Comparison of ENCODE assay signal across 33 cellular contexts in genomic region chrX:135324463-135324862, GRCh38. TPM values are rescaled to one million over a fixed set of nuclear protein-coding genes. Genes with fewer than 3 reads are reported as not detected.
"Had no signal": no experiment of that assay in that cellular context is flagged by ENCODE, and none has a peak within 500 bp of the region (broad histone marks: within the 10 kb centered on the region; RNA-seq: fewer than 3 reads in every experiment).

No MANE protein-coding gene starts in this region.

- H3K4me3 Mint-ChIP-seq: activated CD8-positive, alpha-beta T cell treated with anti-CD3 and anti-CD28 coated beads for 36 hours; activated naive CD8-positive, alpha-beta T cell treated with anti-CD3 and anti-CD28 coated beads for 36 hours; activated T-cell treated with anti-CD3 and anti-CD28 coated beads, Interleukin-2, amount 50 U/mL, for 72 hours; activated T-helper 17 cell treated with anti-CD3 and anti-CD28 coated beads, Interleukin-2, amount 50 U/mL, for 72 hours had no signal

- H3K27me3 ChIP-seq: MG63, SJCRH30 had no signal

- H3K27me3 Mint-ChIP-seq: activated CD8-positive, alpha-beta T cell treated with anti-CD3 and anti-CD28 coated beads for 36 hours; activated naive CD8-positive, alpha-beta T cell treated with anti-CD3 and anti-CD28 coated beads for 36 hours; activated T-helper 17 cell treated with anti-CD3 and anti-CD28 coated beads, Interleukin-2, amount 50 U/mL, for 72 hours had no signal

- H3K27ac ChIP-seq: SJCRH30, SK-N-MC, WERI-Rb-1 had no signal

- DNase-seq: activated CD4-positive, alpha-beta T cell treated with anti-CD3 and anti-CD28 coated beads for 1 hour; activated CD4-positive, alpha-beta T cell treated with anti-CD3 and anti-CD28 coated beads for 48 hours; activated CD4-positive, alpha-beta T cell treated with anti-CD3 and anti-CD28 coated beads, Interleukin-2, amount 50 U/mL, for 4 hours; activated CD4-positive, CD25-positive, alpha-beta regulatory T cell; activated CD8-positive, alpha-beta T cell treated with anti-CD3 and anti-CD28 coated beads for 36 hours; activated effector memory CD4-positive, alpha-beta T cell treated with anti-CD3 and anti-CD28 coated beads, Interleukin-2, amount 50 U/mL, for 16 hours; activated naive CD4-positive, alpha-beta T cell; activated naive CD4-positive, alpha-beta T cell treated with anti-CD3 and anti-CD28 coated beads, Interleukin-2, amount 50 U/mL, for 16 hours; activated naive CD8-positive, alpha-beta T cell treated with anti-CD3 and anti-CD28 coated beads for 36 hours; activated T-cell treated with anti-CD3 and anti-CD28 coated beads, Interleukin-2, amount 50 U/mL, for 1 hour; activated T-cell treated with anti-CD3 and anti-CD28 coated beads, Interleukin-2, amount 50 U/mL, for 72 hours; amniotic stem cell; aorta; MG63; NCI-H1048; NCI-H1436 treated with DMSO at 0.1 percent for 48 hours; NCI-H1694 treated with DMSO at 0.1 percent for 48 hours; NCI-H2029; NCI-H510A; NCI-H526; NCI-H748 treated with DMSO at 0.1 percent for 48 hours; NK-92 treated with Interleukin-12 subunit alpha and Interleukin-12 subunit beta, amount 100 ng/mL, for 24 hours; SHP77; SJCRH30; T1000; WERI-Rb-1 had no signal

- H3K4me1 Mint-ChIP-seq: activated naive CD8-positive, alpha-beta T cell treated with anti-CD3 and anti-CD28 coated beads for 36 hours; activated T-helper 17 cell treated with anti-CD3 and anti-CD28 coated beads, Interleukin-2, amount 50 U/mL, for 72 hours had no signal

- ATAC-seq: activated CD8-positive, alpha-beta T cell treated with anti-CD3 and anti-CD28 coated beads for 36 hours; activated T-cell treated with anti-CD3 and anti-CD28 coated beads, Interleukin-2, amount 50 U/mL, for 72 hours; activated T-helper 17 cell treated with anti-CD3 and anti-CD28 coated beads, Interleukin-2, amount 50 U/mL, for 72 hours had no signal

- H3K9me3 ChIP-seq: MG63, SJCRH30 had no signal

- H3K4me3 ChIP-seq: MG63, SJCRH30, SK-N-MC had no signal

- H3K27ac Mint-ChIP-seq: activated CD8-positive, alpha-beta T cell treated with anti-CD3 and anti-CD28 coated beads for 36 hours; activated naive CD8-positive, alpha-beta T cell treated with anti-CD3 and anti-CD28 coated beads for 36 hours; activated T-cell treated with anti-CD3 and anti-CD28 coated beads, Interleukin-2, amount 50 U/mL, for 72 hours; activated T-helper 17 cell treated with anti-CD3 and anti-CD28 coated beads, Interleukin-2, amount 50 U/mL, for 72 hours had no signal

- H3K36me3 ChIP-seq: MG63, SJCRH30, WERI-Rb-1 had no signal

- H3K4me1 ChIP-seq: SJCRH30 had no signal

RNA-seq across cellular contexts. Expression of gene ETDC, which starts 15.2 kb away (rescaled TPM):
- total RNA-seq: activated CD8-positive, alpha-beta memory T cell treated with anti-CD3 and anti-CD28 coated beads for 36 hours; activated CD8-positive, alpha-beta T cell treated with anti-CD3 and anti-CD28 coated beads for 36 hours; activated naive CD8-positive, alpha-beta T cell treated with anti-CD3 and anti-CD28 coated beads for 36 hours; activated T-cell treated with anti-CD3 and anti-CD28 coated beads, Interleukin-2, amount 50 U/mL, for 72 hours; activated T-helper 17 cell treated with anti-CD3 and anti-CD28 coated beads, Interleukin-2, amount 50 U/mL, for 72 hours; aorta; cardiac septum; OCI-LY7; SJCRH30; T-helper 1 cell treated with Interleukin-12 subunit alpha and Interleukin-12 subunit beta and Interleukin-4 antibody, amounts not matched to agents 30 ng/mL and 1 ng/mL, for 36 hours; T-helper 2 cell treated with Interferon-gamma antibody and Interleukin-4, amounts not matched to agents 100 ng/mL and 5 ng/mL, for 36 hours had no signal
- polyA plus RNA-seq: aorta had no signal
